1 cellular context compared by ENCODE assay signal in the genomic region with DNA sequence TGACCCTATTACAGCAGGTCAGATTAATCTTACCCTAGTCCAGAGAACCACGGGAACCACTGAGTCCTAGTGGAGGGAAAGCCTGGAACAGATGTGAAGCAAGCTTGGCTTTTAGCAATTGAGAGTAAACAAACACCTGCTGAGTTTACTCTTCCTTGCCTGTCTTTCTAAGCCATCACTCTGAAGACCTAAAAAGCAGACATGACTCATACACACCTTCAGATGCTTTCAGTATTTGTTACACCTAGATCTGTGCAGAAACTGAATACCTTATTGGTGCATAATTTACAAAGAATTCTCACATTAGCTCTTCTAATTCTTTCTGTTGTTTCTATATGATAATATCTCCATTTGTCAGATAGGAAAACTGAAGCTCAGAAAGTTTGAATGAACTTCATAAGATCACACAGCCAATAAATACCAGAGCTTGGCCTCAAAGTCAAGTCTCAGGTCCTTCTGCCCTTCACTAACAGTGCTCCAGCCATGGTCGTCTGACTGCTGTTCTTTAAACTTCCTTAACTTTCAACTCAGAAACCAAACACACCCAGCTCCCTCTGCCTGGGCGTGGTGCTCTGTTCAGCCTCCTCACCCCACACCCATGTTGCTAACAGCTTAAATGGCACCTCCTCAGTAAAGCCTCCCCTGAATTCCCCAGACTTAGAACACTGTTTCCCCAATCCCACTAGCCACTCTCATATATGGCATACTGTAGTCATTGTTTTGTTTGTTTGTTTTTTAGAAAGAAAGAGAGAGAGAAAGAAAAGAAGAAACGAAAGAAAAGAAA.
TF ChIP-seq lines count a peak whose summit lies in the region.

No MANE protein-coding gene starts in this region.

TF ChIP-seq in GM12878, 131 proteins besides CTCF, POLR2A, EP300 and RAD21:
- TF ChIP-seq HDAC6 (IDR thresholded peaks at IDR 0.05; ENCODE audit: unreplicated experiment) (no peak), PAX8 (IDR thresholded peaks at IDR 0.05) (no peak), EZH2 (IDR thresholded peaks at IDR 0.05; ENCODE audit: borderline replicate concordance, control insufficient read depth, low read depth, low read length) (no peak), ZNF24 (IDR thresholded peaks at IDR 0.05) (no peak), NBN (IDR thresholded peaks at IDR 0.05) (no peak), SREBF1 (IDR thresholded peaks at IDR 0.05; ENCODE audit: low read length) (no peak), BCL11A (IDR thresholded peaks at IDR 0.05; ENCODE audit: low read depth, low read length) (no peak), RFX5 (IDR thresholded peaks at IDR 0.05; ENCODE audit: low read depth, low read length) (no peak), MTA3 (IDR thresholded peaks at IDR 0.05; ENCODE audit: borderline replicate concordance, low read length) (no peak), CBFB (IDR thresholded peaks at IDR 0.05; ENCODE audit: low read depth) (no peak)
- TF ChIP-seq, protein P1, sequence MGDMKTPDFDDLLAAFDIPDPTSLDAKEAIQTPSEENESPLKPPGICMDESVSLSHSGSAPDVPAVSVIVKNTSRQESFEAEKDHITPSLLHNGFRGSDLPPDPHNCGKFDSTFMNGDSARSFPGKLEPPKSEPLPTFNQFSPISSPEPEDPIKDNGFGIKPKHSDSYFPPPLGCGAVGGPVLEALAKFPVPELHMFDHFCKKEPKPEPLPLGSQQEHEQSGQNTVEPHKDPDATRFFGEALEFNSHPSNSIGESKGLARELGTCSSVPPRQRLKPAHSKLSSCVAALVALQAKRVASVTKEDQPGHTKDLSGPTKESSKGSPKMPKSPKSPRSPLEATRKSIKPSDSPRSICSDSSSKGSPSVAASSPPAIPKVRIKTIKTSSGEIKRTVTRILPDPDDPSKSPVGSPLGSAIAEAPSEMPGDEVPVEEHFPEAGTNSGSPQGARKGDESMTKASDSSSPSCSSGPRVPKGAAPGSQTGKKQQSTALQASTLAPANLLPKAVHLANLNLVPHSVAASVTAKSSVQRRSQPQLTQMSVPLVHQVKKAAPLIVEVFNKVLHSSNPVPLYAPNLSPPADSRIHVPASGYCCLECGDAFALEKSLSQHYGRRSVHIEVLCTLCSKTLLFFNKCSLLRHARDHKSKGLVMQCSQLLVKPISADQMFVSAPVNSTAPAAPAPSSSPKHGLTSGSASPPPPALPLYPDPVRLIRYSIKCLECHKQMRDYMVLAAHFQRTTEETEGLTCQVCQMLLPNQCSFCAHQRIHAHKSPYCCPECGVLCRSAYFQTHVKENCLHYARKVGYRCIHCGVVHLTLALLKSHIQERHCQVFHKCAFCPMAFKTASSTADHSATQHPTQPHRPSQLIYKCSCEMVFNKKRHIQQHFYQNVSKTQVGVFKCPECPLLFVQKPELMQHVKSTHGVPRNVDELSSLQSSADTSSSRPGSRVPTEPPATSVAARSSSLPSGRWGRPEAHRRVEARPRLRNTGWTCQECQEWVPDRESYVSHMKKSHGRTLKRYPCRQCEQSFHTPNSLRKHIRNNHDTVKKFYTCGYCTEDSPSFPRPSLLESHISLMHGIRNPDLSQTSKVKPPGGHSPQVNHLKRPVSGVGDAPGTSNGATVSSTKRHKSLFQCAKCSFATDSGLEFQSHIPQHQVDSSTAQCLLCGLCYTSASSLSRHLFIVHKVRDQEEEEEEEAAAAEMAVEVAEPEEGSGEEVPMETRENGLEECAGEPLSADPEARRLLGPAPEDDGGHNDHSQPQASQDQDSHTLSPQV (IDR thresholded peaks at IDR 0.05) = no peak
